ENCODE assay signal across 26 cellular contexts in genomic region chr4:84338367-84338766, GRCh38.
"Had no signal": no experiment of that assay in that cellular context is flagged by ENCODE, and none has a peak within 500 bp of the region (broad histone marks: within the 10 kb centered on the region; RNA-seq: fewer than 3 reads in every experiment).

No MANE protein-coding gene starts in this region.

- H3K4me3 ChIP-seq: left ventricle myocardium inferior, lung, mucosa of descending colon, pancreas, prostate gland, skin epidermis, suprapubic skin, thoracic aorta, tibial artery, vagina had no signal

- H3K27ac ChIP-seq: left ventricle myocardium inferior, pancreas, prostate gland, skin epidermis, suprapubic skin, thoracic aorta, tibial artery, vagina had no signal

- H3K36me3 Mint-ChIP-seq: immature natural killer cell; naive thymus-derived CD4-positive, alpha-beta T cell; stimulated activated naive B cell treated with anti-CD40 and anti-IgM and Interleukin-4, amounts not matched to agents 10 μg/mL and 1 μg/mL and 100 μg/mL, for 72 hours; type B pancreatic cell had no signal

- H3K9me3 ChIP-seq: mucosa of descending colon, pancreas, prostate gland, vagina had no signal

- DNase-seq: hypothalamus; immature natural killer cell; left ventricle myocardium inferior; midbrain; mucosa of descending colon; naive thymus-derived CD4-positive, alpha-beta T cell; retina; right cardiac atrium; stimulated activated CD4-positive, alpha-beta T cell treated with anti-CD3 and anti-CD28 coated beads, Interleukin-12 subunit alpha, Interleukin-12 subunit beta, amount 100 ng/mL, for 4 hours; stimulated activated CD4-positive, alpha-beta T cell treated with anti-CD3 and anti-CD28 coated beads, Interleukin-15, amount 100 ng/mL, for 24 hours; stimulated activated CD4-positive, alpha-beta T cell treated with anti-CD3 and anti-CD28 coated beads, Interleukin-2, amount 100 ng/mL, for 24 hours; stimulated activated CD4-positive, alpha-beta T cell treated with anti-CD3 and anti-CD28 coated beads, Interleukin-4, amount 100 ng/mL, for 1 hour; stimulated activated naive B cell treated with anti-CD40 and anti-IgM and Interleukin-4, amounts not matched to agents 10 μg/mL and 1 μg/mL and 100 μg/mL, for 72 hours; stimulated activated naive CD8-positive, alpha-beta T cell treated with anti-CD3 and anti-CD28 coated beads, Interleukin-15, Interleukin-2, amounts not matched to agents 100 U/mL and 50 U/mL, for 24 hours; tibial artery had no signal

- H3K4me3 Mint-ChIP-seq: immature natural killer cell; naive thymus-derived CD4-positive, alpha-beta T cell; natural killer cell treated with Interleukin-12 subunit alpha and Interleukin-12 subunit beta and Interleukin-15 and Interleukin-18, amount 100 ng/mL, for 72 hours; stimulated activated naive B cell treated with anti-CD40 and anti-IgM and Interleukin-4, amounts not matched to agents 10 μg/mL and 1 μg/mL and 100 μg/mL, for 72 hours; type B pancreatic cell had no signal

- H3K27me3 ChIP-seq: pancreas, suprapubic skin, tibial artery, vagina had no signal

- H3K36me3 ChIP-seq: left ventricle myocardium inferior, pancreas, prostate gland, suprapubic skin, thoracic aorta, tibial artery, vagina had no signal

- ATAC-seq: mucosa of descending colon; naive thymus-derived CD4-positive, alpha-beta T cell; natural killer cell treated with Interleukin-12 subunit alpha and Interleukin-12 subunit beta and Interleukin-15 and Interleukin-18, amount 100 ng/mL, for 72 hours; pancreas; right cardiac atrium; sciatic nerve; stimulated activated naive B cell treated with anti-CD40 and anti-IgM and Interleukin-4, amounts not matched to agents 10 μg/mL and 1 μg/mL and 100 μg/mL, for 72 hours; stimulated activated naive CD8-positive, alpha-beta T cell treated with anti-CD3 and anti-CD28 coated beads, Interleukin-15, Interleukin-2, amounts not matched to agents 100 U/mL and 50 U/mL, for 24 hours had no signal

- H3K27me3 Mint-ChIP-seq: natural killer cell treated with Interleukin-12 subunit alpha and Interleukin-12 subunit beta and Interleukin-15 and Interleukin-18, amount 100 ng/mL, for 72 hours; stimulated activated naive B cell treated with anti-CD40 and anti-IgM and Interleukin-4, amounts not matched to agents 10 μg/mL and 1 μg/mL and 100 μg/mL, for 72 hours; type B pancreatic cell had no signal

- H3K27ac Mint-ChIP-seq: immature natural killer cell; naive thymus-derived CD4-positive, alpha-beta T cell; natural killer cell treated with Interleukin-12 subunit alpha and Interleukin-12 subunit beta and Interleukin-15 and Interleukin-18, amount 100 ng/mL, for 72 hours; stimulated activated naive B cell treated with anti-CD40 and anti-IgM and Interleukin-4, amounts not matched to agents 10 μg/mL and 1 μg/mL and 100 μg/mL, for 72 hours; type B pancreatic cell had no signal

- H3K4me1 ChIP-seq: left ventricle myocardium inferior, pancreas, prostate gland, suprapubic skin, tibial artery, vagina had no signal

- FAIRE-seq: islet of Langerhans, pancreas had no signal

- H3K4me1 Mint-ChIP-seq: immature natural killer cell; naive thymus-derived CD4-positive, alpha-beta T cell; stimulated activated naive B cell treated with anti-CD40 and anti-IgM and Interleukin-4, amounts not matched to agents 10 μg/mL and 1 μg/mL and 100 μg/mL, for 72 hours had no signal
